Comparison of ENCODE assay signal across 14 cellular contexts in genomic region chr4:73619351-73619750, GRCh38. TPM values are rescaled to one million over a fixed set of nuclear protein-coding genes. Genes with fewer than 3 reads are reported as not detected.
DNase-seq lines count a peak whose midpoint lies in the region; ATAC-seq and TF ChIP-seq lines count a peak whose summit lies in the region.
"Had no signal": no experiment of that assay in that cellular context is flagged by ENCODE, and none has a peak within 500 bp of the region (broad histone marks: within the 10 kb centered on the region; RNA-seq: fewer than 3 reads in every experiment).

No MANE protein-coding gene starts in this region.

- peak overlapping the region; percentile 54 for H3K4me3 ChIP-seq in Caco-2 (ENCODE audit: low read depth, low read length)
- H3K4me3 ChIP-seq in mucosa of rectum (ENCODE audit: low read length in 2 of 2), result peak overlapping the region; percentile 74 to 89

- H3K27me3 ChIP-seq in Caco-2 (replicated peaks; ENCODE audit: control insufficient read depth, insufficient read depth, low read length) (no peaks in the 10 kb centered on the region), mucosa of rectum (ENCODE audit: control insufficient read depth in 2 of 2, insufficient read depth in 2 of 2, low read length in 2 of 2) (no peaks in the 10 kb centered on the region)

- H3K27me3 Mint-ChIP-seq in Caco-2 (ENCODE audit: insufficient read depth, unreplicated experiment), result no peaks in the 10 kb centered on the region
- peaks cover 3 to 4% of the 10 kb centered on the region in 2 donors for H3K27me3 Mint-ChIP-seq in T-cell

- POLR2A ChIA-PET in Caco-2 (lab: Charles Lee) (no interaction called here), T-cell (lab: Charles Lee) (no interaction called here)

- peak overlapping the region; percentile 35 to 77 for H3K9ac ChIP-seq in mucosa of rectum (ENCODE audit: low read depth in 1 of 2, low read length in 2 of 2)

- no peak for TF ChIP-seq CTCF in Caco-2 (IDR thresholded peaks at IDR 0.05; ENCODE audit: insufficient read depth in 1 of 2, low read depth in 1 of 2, low read length in 1 of 2, severe bottlenecking in 1 of 2, unreplicated experiment in 1 of 2)

- no peaks in the 10 kb centered on the region for H3K9me3 Mint-ChIP-seq in Caco-2 (ENCODE audit: unreplicated experiment)
- H3K9me3 Mint-ChIP-seq in T-cell, result no peaks in the 10 kb centered on the region
- H3K9me3 Mint-ChIP-seq: activated T-cell treated with anti-CD3 and anti-CD28 coated beads, Interleukin-2, amount 50 U/mL, for 72 hours had no signal

- CTCF ChIA-PET in Caco-2 (lab: Charles Lee), result interaction anchor here (1.5 kb wide), 1 partner anchor 26 kb away, joined by 4 read pairs; no protein-coding TSS in a partner anchor
- CTCF ChIA-PET in T-cell (lab: Charles Lee), result no interaction called here

- no peak for DNase-seq in Caco-2
- peak; percentile 70 for DNase-seq in NCI-H2029 treated with DMSO at 0.1 percent for 48 hours (lab: John Stamatoyannopoulos, UW)
- DNase-seq in T-cell, result no peak
- no peak for DNase-seq in SHP77 treated with DMSO at 0.1 percent for 48 hours (lab: John Stamatoyannopoulos, UW)
- no peak for DNase-seq in COR-L47 (lab: John Stamatoyannopoulos, UW)
- DNase-seq in OCI-M1 (lab: John Stamatoyannopoulos, UW), result no peak
- DNase-seq: activated CD4-positive, alpha-beta T cell treated with anti-CD3 and anti-CD28 coated beads, Interleukin-2, amount 50 U/mL, for 4 hours; activated T-cell treated with anti-CD3 and anti-CD28 coated beads, Interleukin-2, amount 50 U/mL, for 72 hours; cortex of kidney; NCI-H1930 had no signal

- ATAC-seq in T-cell (replicated peaks in 1 of 4), result no peak
- ATAC-seq in HG02588 (IDR thresholded peaks at IDR 0.05; ENCODE audit: unreplicated experiment), result no peak

- H3K36me3 Mint-ChIP-seq in Caco-2 (ENCODE audit: insufficient read depth, unreplicated experiment) (no peaks in the 10 kb centered on the region), T-cell (no peaks in the 10 kb centered on the region)

- BruUV-seq in Caco-2 (replicated peaks; lab: Mats Ljungman, UMichigan), result TSS peak; percentile 62

- no peaks in the 10 kb centered on the region for H3K4me1 Mint-ChIP-seq in Caco-2 (ENCODE audit: low read depth, unreplicated experiment)
- H3K4me1 Mint-ChIP-seq in T-cell, result peaks cover 4 to 9% (median 5%) of the 10 kb centered on the region in 3 donors

- H3K9me3 ChIP-seq in Caco-2, result no peaks in the 10 kb centered on the region
- H3K9me3 ChIP-seq in mucosa of rectum (ENCODE audit: control insufficient read depth in 2 of 2, low read length in 2 of 2), result no peaks in the 10 kb centered on the region

- H3K36me3 ChIP-seq in Caco-2 (ENCODE audit: control insufficient read depth, insufficient read depth, low read length), result no peaks in the 10 kb centered on the region
- H3K36me3 ChIP-seq in mucosa of rectum (ENCODE audit: control insufficient read depth in 2 of 2, insufficient read depth in 2 of 2, low read length in 2 of 2), result no peaks in the 10 kb centered on the region

- H3K4me3 Mint-ChIP-seq in Caco-2 (ENCODE audit: unreplicated experiment) (peak overlapping the region; percentile 82), T-cell (peak overlapping the region in 2 of 3 donors; percentile 13 to 62)

- intact Hi-C loops in Caco-2 (cut with micrococcal nuclease; ENCODE audit: unreplicated experiment), result no loop called here

- H3K27ac Mint-ChIP-seq in Caco-2 (ENCODE audit: unreplicated experiment), result no peak overlapping the region
- H3K27ac Mint-ChIP-seq in T-cell, result no peak overlapping the region
- H3K27ac Mint-ChIP-seq: activated T-cell treated with anti-CD3 and anti-CD28 coated beads, Interleukin-2, amount 50 U/mL, for 72 hours had no signal

- no peak overlapping the region for H3K27ac ChIP-seq in mucosa of rectum (ENCODE audit: low read depth in 2 of 2, low read length in 2 of 2)

- H3K4me1 ChIP-seq in Caco-2 (no peaks in the 10 kb centered on the region), mucosa of rectum (ENCODE audit: control insufficient read depth in 2 of 2, insufficient read depth in 2 of 2, low read length in 2 of 2) (peaks cover 7 to 12% of the 10 kb centered on the region in 2 donors)

RNA-seq across cellular contexts. Expression of gene RASSF6, which starts 0.9 kb away (rescaled TPM):
- total RNA-seq in Caco-2 (2022) (2.4 and 2.9 TPM in 2 replicates), T-cell (1 to 10 TPM in 1 of 5 donors, under 1 TPM in 4; 0.25 to 1.1 (median 0.47) TPM)
- total RNA-seq: Daoy, mesenteric fat pad had no signal
